8 cellular contexts compared by ENCODE assay signal in genomic region chr10:101214446-101215396, GRCh38. TPM values are rescaled to one million over a fixed set of nuclear protein-coding genes. Genes with fewer than 3 reads are reported as not detected.
DNase-seq lines count a peak whose midpoint lies in the region; ATAC-seq and TF ChIP-seq lines count a peak whose summit lies in the region.

No MANE protein-coding gene starts in this region.

- H3K4me1 ChIP-seq in esophagus squamous epithelium (peaks cover 25 to 56% (median 43%) of the 10 kb centered on the region in 3 donors), neutrophil (ENCODE audit: control insufficient read depth in 1 of 2, insufficient read depth in 1 of 2, low read depth in 1 of 2, low read length in 1 of 2) (peaks cover 10 to 16% of the 10 kb centered on the region in 2 experiments), testis (peaks cover 16% of the 10 kb centered on the region)

- TF ChIP-seq POLR2A in esophagus squamous epithelium (IDR thresholded peaks at IDR 0.05) (no peak), testis (IDR thresholded peaks at IDR 0.05) (no peak)

- H3K9me3 ChIP-seq in esophagus squamous epithelium (no peaks in the 10 kb centered on the region), neutrophil (no peaks in the 10 kb centered on the region), testis (no peaks in the 10 kb centered on the region)

- 12 to 13% methylated on average over 30 to 42 of the region's 49 CpGs for WGBS in esophagus squamous epithelium, 2 donors
- 8 to 10% methylated on average over 47 to 49 of the region's 49 CpGs for WGBS in testis, 2 donors

- TF ChIP-seq CTCF in esophagus squamous epithelium (IDR thresholded peaks at IDR 0.05) (peak; percentile 73 to 86 (median 78)), neutrophil (IDR thresholded peaks at IDR 0.05) (peak; percentile 47), testis (IDR thresholded peaks at IDR 0.05) (peak; percentile 53 to 95 (median 71))

- no peaks in the 10 kb centered on the region for H3K36me3 ChIP-seq in esophagus squamous epithelium
- no peaks in the 10 kb centered on the region for H3K36me3 ChIP-seq in neutrophil
- H3K36me3 ChIP-seq in testis (ENCODE audit: low read depth, missing control alignments) = no peaks in the 10 kb centered on the region

- ATAC-seq in HG03159 (IDR thresholded peaks at IDR 0.05; ENCODE audit: unreplicated experiment) (peak; percentile 52), HG03045 (IDR thresholded peaks at IDR 0.05; ENCODE audit: unreplicated experiment) (no peak)

- intact Hi-C loops in esophagus squamous epithelium (cut with DNase I) = loop anchor here (5.0 to 10.0 kb wide), 3 partner anchors 73 to 353 kb away; no protein-coding TSS in a partner anchor
- intact Hi-C loops in testis (cut with DNase I; ENCODE audit: low total_unique reads) = loop anchor here (5.0 to 10.0 kb wide), 2 partner anchors 250 to 353 kb away; no protein-coding TSS in a partner anchor

- peak overlapping the region in 1 of 4 donors; percentile 21 for H3K4me3 ChIP-seq in esophagus squamous epithelium
- H3K4me3 ChIP-seq in neutrophil (ENCODE audit: low read depth in 1 of 2, low read length in 1 of 2) = no peak overlapping the region
- peak overlapping the region; percentile 15 to 53 for H3K4me3 ChIP-seq in testis

- H3K27ac ChIP-seq in esophagus squamous epithelium (no peak overlapping the region), neutrophil (no peak overlapping the region), testis (no peak overlapping the region)

- peak; percentile 68 for DNase-seq in DMS79 treated with DMSO at 0.1 percent for 48 hours (lab: John Stamatoyannopoulos, UW)
- peak; percentile 81 for DNase-seq in OCI-M1 (lab: John Stamatoyannopoulos, UW)
- DNase-seq in activated T-cell treated with anti-CD3 and anti-CD28 coated beads for 48 hours (ENCODE audit: low read depth) = peak; percentile 75
- DNase-seq in esophagus squamous epithelium (lab: John Stamatoyannopoulos, UW) = no peak
- DNase-seq in testis = peak; percentile 84

- peaks cover 43 to 100% (median 60%) of the 10 kb centered on the region in 4 donors for H3K27me3 ChIP-seq in esophagus squamous epithelium
- H3K27me3 ChIP-seq in neutrophil = peaks cover 100% of the 10 kb centered on the region
- no peaks in the 10 kb centered on the region for H3K27me3 ChIP-seq in testis

RNA-seq across cellular contexts. Expression of gene LBX1, which starts 14.5 kb away (rescaled TPM):
- total RNA-seq in esophagus squamous epithelium = not detected
- under 1 TPM in 1 of 2 donors, not detected in 1; 0.12 TPM for total RNA-seq in testis
- not detected for polyA plus RNA-seq in testis (ENCODE audit: insufficient read depth, low read depth, low replicate concordance)

Comparison
In these comparisons a context has a peak if more than half of its experiments do, and no peak if none do; other contexts are left out.
1. H3K4me3 ChIP-seq: peak in testis (2 of 2); none in neutrophil (0 of 2).
2. Peak in every context shown above with its lines, with median percentiles within 50 percentile points of each other: CTCF ChIP-seq.